ENCODE assay signal across 6 cellular contexts in genomic region chr1:233347338-233347737, GRCh38.
"Had no signal": no experiment of that assay in that cellular context is flagged by ENCODE, and none has a peak within 500 bp of the region (broad histone marks: within the 10 kb centered on the region; RNA-seq: fewer than 3 reads in every experiment).

No MANE protein-coding gene starts in this region.

- DNase-seq: IMR-90, KBM-7, KG1 had no signal

- H3K4me3 ChIP-seq: K562 had no signal

- H3K27ac ChIP-seq: HL-60, KMS-11 had no signal
